In the genomic region with DNA sequence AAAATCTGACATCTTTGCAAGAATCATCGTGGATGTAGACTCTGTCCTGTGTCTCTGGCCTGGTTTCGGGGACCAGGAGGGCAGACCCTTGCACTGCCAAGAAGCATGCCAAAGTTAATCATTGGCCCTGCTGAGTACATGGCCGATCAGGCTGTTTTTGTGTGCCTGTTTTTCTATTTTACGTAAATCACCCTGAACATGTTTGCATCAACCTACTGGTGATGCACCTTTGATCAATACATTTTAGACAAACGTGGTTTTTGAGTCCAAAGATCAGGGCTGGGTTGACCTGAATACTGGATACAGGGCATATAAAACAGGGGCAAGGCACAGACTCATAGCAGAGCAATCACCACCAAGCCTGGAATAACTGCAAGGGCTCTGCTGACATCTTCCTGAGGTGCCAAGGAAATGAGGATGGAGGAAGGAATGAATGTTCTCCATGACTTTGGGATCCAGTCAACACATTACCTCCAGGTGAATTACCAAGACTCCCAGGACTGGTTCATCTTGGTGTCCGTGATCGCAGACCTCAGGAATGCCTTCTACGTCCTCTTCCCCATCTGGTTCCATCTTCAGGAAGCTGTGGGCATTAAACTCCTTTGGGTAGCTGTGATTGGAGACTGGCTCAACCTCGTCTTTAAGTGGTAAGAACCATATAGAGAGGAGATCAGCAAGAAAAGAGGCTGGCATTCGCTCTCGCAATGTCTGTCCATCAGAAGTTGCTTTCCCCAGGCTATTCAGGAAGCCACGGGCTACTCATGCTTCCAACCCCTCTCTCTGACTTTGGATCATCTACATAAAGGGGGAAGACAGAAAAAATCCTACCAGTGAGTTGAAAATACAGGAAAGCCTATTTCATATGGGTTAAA, we compare ENCODE assay signal across 3 cellular contexts.
A peak's percentile ranks its signal among the peaks of the same experiment; 100 is the strongest.
TF ChIP-seq lines count a peak whose summit lies in the region.

A gene (plus strand): TSS at position 340 of the 872 bp plus-strand sequence. CDS start 78 bp downstream, at position 418.

TF ChIP-seq in WTC11, 78 proteins besides CTCF, POLR2A, EP300 and RAD21 (continues in another document):
- TF ChIP-seq, protein P1, sequence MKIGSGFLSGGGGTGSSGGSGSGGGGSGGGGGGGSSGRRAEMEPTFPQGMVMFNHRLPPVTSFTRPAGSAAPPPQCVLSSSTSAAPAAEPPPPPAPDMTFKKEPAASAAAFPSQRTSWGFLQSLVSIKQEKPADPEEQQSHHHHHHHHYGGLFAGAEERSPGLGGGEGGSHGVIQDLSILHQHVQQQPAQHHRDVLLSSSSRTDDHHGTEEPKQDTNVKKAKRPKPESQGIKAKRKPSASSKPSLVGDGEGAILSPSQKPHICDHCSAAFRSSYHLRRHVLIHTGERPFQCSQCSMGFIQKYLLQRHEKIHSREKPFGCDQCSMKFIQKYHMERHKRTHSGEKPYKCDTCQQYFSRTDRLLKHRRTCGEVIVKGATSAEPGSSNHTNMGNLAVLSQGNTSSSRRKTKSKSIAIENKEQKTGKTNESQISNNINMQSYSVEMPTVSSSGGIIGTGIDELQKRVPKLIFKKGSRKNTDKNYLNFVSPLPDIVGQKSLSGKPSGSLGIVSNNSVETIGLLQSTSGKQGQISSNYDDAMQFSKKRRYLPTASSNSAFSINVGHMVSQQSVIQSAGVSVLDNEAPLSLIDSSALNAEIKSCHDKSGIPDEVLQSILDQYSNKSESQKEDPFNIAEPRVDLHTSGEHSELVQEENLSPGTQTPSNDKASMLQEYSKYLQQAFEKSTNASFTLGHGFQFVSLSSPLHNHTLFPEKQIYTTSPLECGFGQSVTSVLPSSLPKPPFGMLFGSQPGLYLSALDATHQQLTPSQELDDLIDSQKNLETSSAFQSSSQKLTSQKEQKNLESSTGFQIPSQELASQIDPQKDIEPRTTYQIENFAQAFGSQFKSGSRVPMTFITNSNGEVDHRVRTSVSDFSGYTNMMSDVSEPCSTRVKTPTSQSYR (CRISPR knock-in tag; IDR thresholded peaks at IDR 0.05) = no peak
- TF ChIP-seq ZNF263 (CRISPR knock-in tag; IDR thresholded peaks at IDR 0.05; ENCODE audit: low read depth) (no peak), CREB1 (CRISPR knock-in tag; IDR thresholded peaks at IDR 0.05) (no peak), GABPB1 (CRISPR knock-in tag; IDR thresholded peaks at IDR 0.05) (peak; percentile 88), TEAD4 (CRISPR knock-in tag; IDR thresholded peaks at IDR 0.05) (no peak)
- TF ChIP-seq, protein P2, sequence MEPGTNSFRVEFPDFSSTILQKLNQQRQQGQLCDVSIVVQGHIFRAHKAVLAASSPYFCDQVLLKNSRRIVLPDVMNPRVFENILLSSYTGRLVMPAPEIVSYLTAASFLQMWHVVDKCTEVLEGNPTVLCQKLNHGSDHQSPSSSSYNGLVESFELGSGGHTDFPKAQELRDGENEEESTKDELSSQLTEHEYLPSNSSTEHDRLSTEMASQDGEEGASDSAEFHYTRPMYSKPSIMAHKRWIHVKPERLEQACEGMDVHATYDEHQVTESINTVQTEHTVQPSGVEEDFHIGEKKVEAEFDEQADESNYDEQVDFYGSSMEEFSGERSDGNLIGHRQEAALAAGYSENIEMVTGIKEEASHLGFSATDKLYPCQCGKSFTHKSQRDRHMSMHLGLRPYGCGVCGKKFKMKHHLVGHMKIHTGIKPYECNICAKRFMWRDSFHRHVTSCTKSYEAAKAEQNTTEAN (CRISPR knock-in tag; IDR thresholded peaks at IDR 0.05) = no peak

TF ChIP-seq in H1, 55 proteins besides CTCF, POLR2A, EP300 and RAD21 (continues in another document):
- no peak for TF ChIP-seq ZNF274 (IDR thresholded peaks at IDR 0.05; ENCODE audit: borderline replicate concordance, extremely low read depth, low read length)
- no peak for TF ChIP-seq TAF7 (optimal IDR thresholded peaks at IDR 0.05; ENCODE audit: borderline replicate concordance, low read depth, low read length)
- TF ChIP-seq GABPA (IDR thresholded peaks at IDR 0.05; ENCODE audit: borderline replicate concordance, insufficient read depth, low read length) = no peak
- TF ChIP-seq, protein P3, sequence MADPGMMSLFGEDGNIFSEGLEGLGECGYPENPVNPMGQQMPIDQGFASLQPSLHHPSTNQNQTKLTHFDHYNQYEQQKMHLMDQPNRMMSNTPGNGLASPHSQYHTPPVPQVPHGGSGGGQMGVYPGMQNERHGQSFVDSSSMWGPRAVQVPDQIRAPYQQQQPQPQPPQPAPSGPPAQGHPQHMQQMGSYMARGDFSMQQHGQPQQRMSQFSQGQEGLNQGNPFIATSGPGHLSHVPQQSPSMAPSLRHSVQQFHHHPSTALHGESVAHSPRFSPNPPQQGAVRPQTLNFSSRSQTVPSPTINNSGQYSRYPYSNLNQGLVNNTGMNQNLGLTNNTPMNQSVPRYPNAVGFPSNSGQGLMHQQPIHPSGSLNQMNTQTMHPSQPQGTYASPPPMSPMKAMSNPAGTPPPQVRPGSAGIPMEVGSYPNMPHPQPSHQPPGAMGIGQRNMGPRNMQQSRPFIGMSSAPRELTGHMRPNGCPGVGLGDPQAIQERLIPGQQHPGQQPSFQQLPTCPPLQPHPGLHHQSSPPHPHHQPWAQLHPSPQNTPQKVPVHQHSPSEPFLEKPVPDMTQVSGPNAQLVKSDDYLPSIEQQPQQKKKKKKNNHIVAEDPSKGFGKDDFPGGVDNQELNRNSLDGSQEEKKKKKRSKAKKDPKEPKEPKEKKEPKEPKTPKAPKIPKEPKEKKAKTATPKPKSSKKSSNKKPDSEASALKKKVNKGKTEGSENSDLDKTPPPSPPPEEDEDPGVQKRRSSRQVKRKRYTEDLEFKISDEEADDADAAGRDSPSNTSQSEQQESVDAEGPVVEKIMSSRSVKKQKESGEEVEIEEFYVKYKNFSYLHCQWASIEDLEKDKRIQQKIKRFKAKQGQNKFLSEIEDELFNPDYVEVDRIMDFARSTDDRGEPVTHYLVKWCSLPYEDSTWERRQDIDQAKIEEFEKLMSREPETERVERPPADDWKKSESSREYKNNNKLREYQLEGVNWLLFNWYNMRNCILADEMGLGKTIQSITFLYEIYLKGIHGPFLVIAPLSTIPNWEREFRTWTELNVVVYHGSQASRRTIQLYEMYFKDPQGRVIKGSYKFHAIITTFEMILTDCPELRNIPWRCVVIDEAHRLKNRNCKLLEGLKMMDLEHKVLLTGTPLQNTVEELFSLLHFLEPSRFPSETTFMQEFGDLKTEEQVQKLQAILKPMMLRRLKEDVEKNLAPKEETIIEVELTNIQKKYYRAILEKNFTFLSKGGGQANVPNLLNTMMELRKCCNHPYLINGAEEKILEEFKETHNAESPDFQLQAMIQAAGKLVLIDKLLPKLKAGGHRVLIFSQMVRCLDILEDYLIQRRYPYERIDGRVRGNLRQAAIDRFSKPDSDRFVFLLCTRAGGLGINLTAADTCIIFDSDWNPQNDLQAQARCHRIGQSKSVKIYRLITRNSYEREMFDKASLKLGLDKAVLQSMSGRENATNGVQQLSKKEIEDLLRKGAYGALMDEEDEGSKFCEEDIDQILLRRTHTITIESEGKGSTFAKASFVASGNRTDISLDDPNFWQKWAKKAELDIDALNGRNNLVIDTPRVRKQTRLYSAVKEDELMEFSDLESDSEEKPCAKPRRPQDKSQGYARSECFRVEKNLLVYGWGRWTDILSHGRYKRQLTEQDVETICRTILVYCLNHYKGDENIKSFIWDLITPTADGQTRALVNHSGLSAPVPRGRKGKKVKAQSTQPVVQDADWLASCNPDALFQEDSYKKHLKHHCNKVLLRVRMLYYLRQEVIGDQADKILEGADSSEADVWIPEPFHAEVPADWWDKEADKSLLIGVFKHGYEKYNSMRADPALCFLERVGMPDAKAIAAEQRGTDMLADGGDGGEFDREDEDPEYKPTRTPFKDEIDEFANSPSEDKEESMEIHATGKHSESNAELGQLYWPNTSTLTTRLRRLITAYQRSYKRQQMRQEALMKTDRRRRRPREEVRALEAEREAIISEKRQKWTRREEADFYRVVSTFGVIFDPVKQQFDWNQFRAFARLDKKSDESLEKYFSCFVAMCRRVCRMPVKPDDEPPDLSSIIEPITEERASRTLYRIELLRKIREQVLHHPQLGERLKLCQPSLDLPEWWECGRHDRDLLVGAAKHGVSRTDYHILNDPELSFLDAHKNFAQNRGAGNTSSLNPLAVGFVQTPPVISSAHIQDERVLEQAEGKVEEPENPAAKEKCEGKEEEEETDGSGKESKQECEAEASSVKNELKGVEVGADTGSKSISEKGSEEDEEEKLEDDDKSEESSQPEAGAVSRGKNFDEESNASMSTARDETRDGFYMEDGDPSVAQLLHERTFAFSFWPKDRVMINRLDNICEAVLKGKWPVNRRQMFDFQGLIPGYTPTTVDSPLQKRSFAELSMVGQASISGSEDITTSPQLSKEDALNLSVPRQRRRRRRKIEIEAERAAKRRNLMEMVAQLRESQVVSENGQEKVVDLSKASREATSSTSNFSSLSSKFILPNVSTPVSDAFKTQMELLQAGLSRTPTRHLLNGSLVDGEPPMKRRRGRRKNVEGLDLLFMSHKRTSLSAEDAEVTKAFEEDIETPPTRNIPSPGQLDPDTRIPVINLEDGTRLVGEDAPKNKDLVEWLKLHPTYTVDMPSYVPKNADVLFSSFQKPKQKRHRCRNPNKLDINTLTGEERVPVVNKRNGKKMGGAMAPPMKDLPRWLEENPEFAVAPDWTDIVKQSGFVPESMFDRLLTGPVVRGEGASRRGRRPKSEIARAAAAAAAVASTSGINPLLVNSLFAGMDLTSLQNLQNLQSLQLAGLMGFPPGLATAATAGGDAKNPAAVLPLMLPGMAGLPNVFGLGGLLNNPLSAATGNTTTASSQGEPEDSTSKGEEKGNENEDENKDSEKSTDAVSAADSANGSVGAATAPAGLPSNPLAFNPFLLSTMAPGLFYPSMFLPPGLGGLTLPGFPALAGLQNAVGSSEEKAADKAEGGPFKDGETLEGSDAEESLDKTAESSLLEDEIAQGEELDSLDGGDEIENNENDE (IDR thresholded peaks at IDR 0.05; ENCODE audit: insufficient replicate concordance, low read length) = no peak
- no peak for TF ChIP-seq RFX5 (IDR thresholded peaks at IDR 0.05; ENCODE audit: borderline replicate concordance, low read depth, low read length)
- TF ChIP-seq JUND (IDR thresholded peaks at IDR 0.05; ENCODE audit: low read length) = no peak
- TF ChIP-seq NANOG (IDR thresholded peaks at IDR 0.05; ENCODE audit: insufficient read depth, low read depth, low read length, poor library complexity, severe bottlenecking) = no peak

TF ChIP-seq in HepG2, 621 proteins besides CTCF, POLR2A, EP300 and RAD21 (continues in another document):
- TF ChIP-seq, protein P4, sequence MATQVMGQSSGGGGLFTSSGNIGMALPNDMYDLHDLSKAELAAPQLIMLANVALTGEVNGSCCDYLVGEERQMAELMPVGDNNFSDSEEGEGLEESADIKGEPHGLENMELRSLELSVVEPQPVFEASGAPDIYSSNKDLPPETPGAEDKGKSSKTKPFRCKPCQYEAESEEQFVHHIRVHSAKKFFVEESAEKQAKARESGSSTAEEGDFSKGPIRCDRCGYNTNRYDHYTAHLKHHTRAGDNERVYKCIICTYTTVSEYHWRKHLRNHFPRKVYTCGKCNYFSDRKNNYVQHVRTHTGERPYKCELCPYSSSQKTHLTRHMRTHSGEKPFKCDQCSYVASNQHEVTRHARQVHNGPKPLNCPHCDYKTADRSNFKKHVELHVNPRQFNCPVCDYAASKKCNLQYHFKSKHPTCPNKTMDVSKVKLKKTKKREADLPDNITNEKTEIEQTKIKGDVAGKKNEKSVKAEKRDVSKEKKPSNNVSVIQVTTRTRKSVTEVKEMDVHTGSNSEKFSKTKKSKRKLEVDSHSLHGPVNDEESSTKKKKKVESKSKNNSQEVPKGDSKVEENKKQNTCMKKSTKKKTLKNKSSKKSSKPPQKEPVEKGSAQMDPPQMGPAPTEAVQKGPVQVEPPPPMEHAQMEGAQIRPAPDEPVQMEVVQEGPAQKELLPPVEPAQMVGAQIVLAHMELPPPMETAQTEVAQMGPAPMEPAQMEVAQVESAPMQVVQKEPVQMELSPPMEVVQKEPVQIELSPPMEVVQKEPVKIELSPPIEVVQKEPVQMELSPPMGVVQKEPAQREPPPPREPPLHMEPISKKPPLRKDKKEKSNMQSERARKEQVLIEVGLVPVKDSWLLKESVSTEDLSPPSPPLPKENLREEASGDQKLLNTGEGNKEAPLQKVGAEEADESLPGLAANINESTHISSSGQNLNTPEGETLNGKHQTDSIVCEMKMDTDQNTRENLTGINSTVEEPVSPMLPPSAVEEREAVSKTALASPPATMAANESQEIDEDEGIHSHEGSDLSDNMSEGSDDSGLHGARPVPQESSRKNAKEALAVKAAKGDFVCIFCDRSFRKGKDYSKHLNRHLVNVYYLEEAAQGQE (IDR thresholded peaks at IDR 0.05; ENCODE audit: borderline replicate concordance in 1 of 2, low read depth in 1 of 2, low read length in 2 of 2) = peak in 1 of 2 experiments; percentile 47; a peak in 1 of 4 replicates
- TF ChIP-seq MAZ (IDR thresholded peaks at IDR 0.05; ENCODE audit: borderline replicate concordance, low read depth, low read length) (peak; percentile 17; the same call in 1 of the 2 replicates), MAZ (CRISPR knock-in tag; IDR thresholded peaks at IDR 0.05; ENCODE audit: low read depth) (no peak; the same call in 1 of the 2 replicates), CHCHD3 (CRISPR knock-in tag; IDR thresholded peaks at IDR 0.05) (no peak), ZNF543 (CRISPR knock-in tag; IDR thresholded peaks at IDR 0.05) (no peak), ZNF766 (CRISPR knock-in tag; IDR thresholded peaks at IDR 0.05; ENCODE audit: borderline replicate concordance) (no peak; the same call in 1 of the 2 replicates), TCF7 (IDR thresholded peaks at IDR 0.05; ENCODE audit: low read depth) (peak; percentile 24; the same call in 1 of the 2 replicates), SOX6 (IDR thresholded peaks at IDR 0.05) (no peak), SOX6 (CRISPR knock-in tag; IDR thresholded peaks at IDR 0.05) (peak; percentile 89), ZNF768 (CRISPR knock-in tag; IDR thresholded peaks at IDR 0.05) (no peak), ZNF569 (CRISPR knock-in tag; IDR thresholded peaks at IDR 0.05; ENCODE audit: borderline replicate concordance) (no peak), ZNF660 (CRISPR knock-in tag; IDR thresholded peaks at IDR 0.05; ENCODE audit: borderline replicate concordance, low read depth) (peak; percentile 45; the same call in 1 of the 2 replicates), GZF1 (CRISPR knock-in tag; IDR thresholded peaks at IDR 0.05) (no peak; the same call in 1 of the 2 replicates), ZNF678 (CRISPR knock-in tag; IDR thresholded peaks at IDR 0.05) (no peak), ZNF317 (CRISPR knock-in tag; IDR thresholded peaks at IDR 0.05) (0 out of 2 replicates have a peak, but pooled peaks have one; percentile 41), RFXANK (CRISPR knock-in tag; IDR thresholded peaks at IDR 0.05) (no peak), SAP130 (CRISPR knock-in tag; IDR thresholded peaks at IDR 0.05; ENCODE audit: low read depth) (peak; percentile 93), ZNF761 (CRISPR knock-in tag; conservative IDR thresholded peaks at IDR 0.05) (no peak), TOE1 (CRISPR knock-in tag; IDR thresholded peaks at IDR 0.05) (no peak)
- TF ChIP-seq, protein P5, sequence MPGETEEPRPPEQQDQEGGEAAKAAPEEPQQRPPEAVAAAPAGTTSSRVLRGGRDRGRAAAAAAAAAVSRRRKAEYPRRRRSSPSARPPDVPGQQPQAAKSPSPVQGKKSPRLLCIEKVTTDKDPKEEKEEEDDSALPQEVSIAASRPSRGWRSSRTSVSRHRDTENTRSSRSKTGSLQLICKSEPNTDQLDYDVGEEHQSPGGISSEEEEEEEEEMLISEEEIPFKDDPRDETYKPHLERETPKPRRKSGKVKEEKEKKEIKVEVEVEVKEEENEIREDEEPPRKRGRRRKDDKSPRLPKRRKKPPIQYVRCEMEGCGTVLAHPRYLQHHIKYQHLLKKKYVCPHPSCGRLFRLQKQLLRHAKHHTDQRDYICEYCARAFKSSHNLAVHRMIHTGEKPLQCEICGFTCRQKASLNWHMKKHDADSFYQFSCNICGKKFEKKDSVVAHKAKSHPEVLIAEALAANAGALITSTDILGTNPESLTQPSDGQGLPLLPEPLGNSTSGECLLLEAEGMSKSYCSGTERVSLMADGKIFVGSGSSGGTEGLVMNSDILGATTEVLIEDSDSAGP (CRISPR knock-in tag; IDR thresholded peaks at IDR 0.05; ENCODE audit: borderline replicate concordance) = peak; percentile 40
- TF ChIP-seq, protein P6, sequence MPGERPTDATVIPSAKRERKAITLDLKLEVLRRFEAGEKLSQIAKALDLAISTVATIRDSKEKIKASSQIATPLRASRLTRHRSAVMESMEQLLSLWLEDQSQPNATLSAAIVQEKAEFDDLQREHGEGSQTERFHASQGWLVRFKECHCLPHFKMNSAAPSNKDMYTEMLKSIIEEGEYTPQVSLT (CRISPR knock-in tag; IDR thresholded peaks at IDR 0.05; ENCODE audit: borderline replicate concordance, low read depth) = no peak
